ENCODE assay signal across 8 cellular contexts in genomic region chr4:185707622-185708021, GRCh38.
DNase-seq lines count a peak whose midpoint lies in the region; ATAC-seq and TF ChIP-seq lines count a peak whose summit lies in the region.
"Not testable (repeated sequence)": the region's sequence is repeated elsewhere in the genome, so short reads cannot be mapped to it uniquely, and the experiment has no call there.

No MANE protein-coding gene starts in this region.

- H3K4me3 Mint-ChIP-seq in activated T-helper 17 cell treated with anti-CD3 and anti-CD28 coated beads, Interleukin-2, amount 50 U/mL, for 72 hours; stimulated activated memory B cell treated with anti-CD40 and anti-IgM and Interleukin-4, amounts not matched to agents 10 μg/mL and 1 μg/mL and 100 μg/mL, for 72 hours: not testable (repeated sequence)

- not testable (repeated sequence) for H3K9me3 Mint-ChIP-seq in activated T-helper 17 cell treated with anti-CD3 and anti-CD28 coated beads, Interleukin-2, amount 50 U/mL, for 72 hours; stimulated activated memory B cell treated with anti-CD40 and anti-IgM and Interleukin-4, amounts not matched to agents 10 μg/mL and 1 μg/mL and 100 μg/mL, for 72 hours

- not testable (repeated sequence) for H3K36me3 Mint-ChIP-seq in activated T-helper 17 cell treated with anti-CD3 and anti-CD28 coated beads, Interleukin-2, amount 50 U/mL, for 72 hours (ENCODE audit: low read depth); stimulated activated memory B cell treated with anti-CD40 and anti-IgM and Interleukin-4, amounts not matched to agents 10 μg/mL and 1 μg/mL and 100 μg/mL, for 72 hours

- not testable (repeated sequence) for H3K4me1 Mint-ChIP-seq in activated T-helper 17 cell treated with anti-CD3 and anti-CD28 coated beads, Interleukin-2, amount 50 U/mL, for 72 hours; stimulated activated memory B cell treated with anti-CD40 and anti-IgM and Interleukin-4, amounts not matched to agents 10 μg/mL and 1 μg/mL and 100 μg/mL, for 72 hours

- peaks cover 17% of the 10 kb centered on the region for H3K27me3 Mint-ChIP-seq in activated T-helper 17 cell treated with anti-CD3 and anti-CD28 coated beads, Interleukin-2, amount 50 U/mL, for 72 hours
- H3K27me3 Mint-ChIP-seq in stimulated activated memory B cell treated with anti-CD40 and anti-IgM and Interleukin-4, amounts not matched to agents 10 μg/mL and 1 μg/mL and 100 μg/mL, for 72 hours, result not testable (repeated sequence)

- H3K9me3 ChIP-seq in mucosa of descending colon, result not testable (repeated sequence)

- H3K36me3 ChIP-seq in mucosa of descending colon (ENCODE audit: low read depth), result not testable (repeated sequence)

- peak; percentile 68 for ATAC-seq in HG02610 (IDR thresholded peaks at IDR 0.05; ENCODE audit: unreplicated experiment)
- ATAC-seq in activated T-helper 17 cell treated with anti-CD3 and anti-CD28 coated beads, Interleukin-2, amount 50 U/mL, for 72 hours (replicated peaks), result peak; percentile 60
- peak; percentile 9 for ATAC-seq in mucosa of descending colon
- ATAC-seq in stimulated activated memory B cell treated with anti-CD40 and anti-IgM and Interleukin-4, amounts not matched to agents 10 μg/mL and 1 μg/mL and 100 μg/mL, for 72 hours, result peak; percentile 74

- DNase-seq in Caki2 (ENCODE audit: low read depth) (peak; percentile 77), M059J (ENCODE audit: low read depth) (peak; percentile 61), choroid plexus epithelial cell (ENCODE audit: low read depth) (peak; percentile 85), glomerular visceral epithelial cell (ENCODE audit: extremely low spot score) (peak; percentile 80)
- not testable (repeated sequence) for DNase-seq in mucosa of descending colon

- not testable (repeated sequence) for H3K27ac Mint-ChIP-seq in activated T-helper 17 cell treated with anti-CD3 and anti-CD28 coated beads, Interleukin-2, amount 50 U/mL, for 72 hours; stimulated activated memory B cell treated with anti-CD40 and anti-IgM and Interleukin-4, amounts not matched to agents 10 μg/mL and 1 μg/mL and 100 μg/mL, for 72 hours

- in situ Hi-C loops in Caki2 (cut with HindIII; ENCODE audit: low pct_unique_long_range_greater_than_20kb, low sequenced_read_pairs), result not testable (repeated sequence)

- H3K4me3 ChIP-seq in choroid plexus epithelial cell (ENCODE audit: low read depth, low read length); mucosa of descending colon: not testable (repeated sequence)

- not testable (repeated sequence) for TF ChIP-seq CTCF in choroid plexus epithelial cell (conservative IDR thresholded peaks at IDR 0.05; ENCODE audit: low read depth, low read length); mucosa of descending colon (IDR thresholded peaks at IDR 0.05)

- intact Hi-C loops in mucosa of descending colon (cut with DNase I, micrococcal nuclease), result not testable (repeated sequence)

- H3K4me1 ChIP-seq in mucosa of descending colon (ENCODE audit: low read depth), result not testable (repeated sequence)

Comparison
In these comparisons a context has a peak if more than half of its experiments do, and no peak if none do; other contexts are left out.
1. ATAC-seq: peak in every context shown above with its lines; median percentile 74 in stimulated activated memory B cell treated with anti-CD40 and anti-IgM and Interleukin-4, amounts not matched to agents 10 μg/mL and 1 μg/mL and 100 μg/mL, for 72 hours; 68 in HG02610; 60 in activated T-helper 17 cell treated with anti-CD3 and anti-CD28 coated beads, Interleukin-2, amount 50 U/mL, for 72 hours; 9 in mucosa of descending colon.